Comparison of ENCODE assay signal across 29 cellular contexts in genomic region chr1:167880570-167880969, GRCh38. TPM values are rescaled to one million over a fixed set of nuclear protein-coding genes. Genes with fewer than 3 reads are reported as not detected.
DNase-seq lines count a peak whose midpoint lies in the region; ATAC-seq and TF ChIP-seq lines count a peak whose summit lies in the region.
"Had no signal": no experiment of that assay in that cellular context is flagged by ENCODE, and none has a peak within 500 bp of the region (broad histone marks: within the 10 kb centered on the region; RNA-seq: fewer than 3 reads in every experiment).

No MANE protein-coding gene starts in this region.

- H2AFZ ChIP-seq in smooth muscle cell (ENCODE audit: low read depth), result no peak overlapping the region

- ATAC-seq in Right ventricle myocardium inferior (peak; percentile 39), left cardiac atrium (peak; percentile 84 to 91)
- ATAC-seq: CD8-positive, alpha-beta T cell; left colon; naive thymus-derived CD8-positive, alpha-beta T cell; pancreas; sciatic nerve; stimulated activated naive CD8-positive, alpha-beta T cell treated with anti-CD3 and anti-CD28 coated beads, Interleukin-15, amount 100 ng/mL, for 72 hours; T-helper 17 cell had no signal

- H3K4me1 Mint-ChIP-seq in activated naive CD4-positive, alpha-beta T cell treated with anti-CD3 and anti-CD28 coated beads for 36 hours (ENCODE audit: low read depth), result no peaks in the 10 kb centered on the region
- H3K4me1 Mint-ChIP-seq: naive thymus-derived CD8-positive, alpha-beta T cell; stimulated activated naive CD8-positive, alpha-beta T cell treated with anti-CD3 and anti-CD28 coated beads, Interleukin-15, amount 100 ng/mL, for 72 hours; T-helper 17 cell had no signal

- CTCF ChIA-PET in activated naive CD4-positive, alpha-beta T cell treated with anti-CD3 and anti-CD28 coated beads for 36 hours (lab: Charles Lee), result no interaction called here

- no peak for DNase-seq in Right ventricle myocardium inferior (ENCODE audit: missing footprints)
- DNase-seq in cardiac septum (ENCODE audit: low spot score), result no peak
- DNase-seq in adrenal gland, result peak in 6 of 7 donors; percentile 44 to 66 (median 52)
- no peak for DNase-seq in left cardiac atrium
- DNase-seq in smooth muscle cell (lab: John Stamatoyannopoulos, UW; ENCODE audit: unreplicated experiment), result no peak
- no peak for DNase-seq in mucosa of gallbladder (ENCODE audit: low spot score)
- DNase-seq in activated naive CD4-positive, alpha-beta T cell treated with anti-CD3 and anti-CD28 coated beads for 36 hours, result no peak
- DNase-seq in NCI-H1436 (lab: John Stamatoyannopoulos, UW), result no peak
- DNase-seq: 8988T; activated CD4-positive, alpha-beta T cell treated with anti-CD3 and anti-CD28 coated beads for 4 hours; activated naive CD4-positive, alpha-beta T cell treated with Interleukin-2 at 50 U/mL for 16 hours; activated T-cell treated with anti-CD3 and anti-CD28 coated beads, Interleukin-2, amount 50 U/mL, for 48 hours; anterior cingulate cortex; CD8-positive, alpha-beta T cell; GDM1; glutamatergic neuron; GOT3; left colon; naive thymus-derived CD8-positive, alpha-beta T cell; NCI-H1048; NCI-H187; NCI-H526 treated with DMSO at 0.1 percent for 48 hours; pancreas; stimulated activated CD4-positive, alpha-beta T cell treated with anti-CD3 and anti-CD28 coated beads, Interleukin-15, amount 100 ng/mL, for 24 hours; stimulated activated naive CD8-positive, alpha-beta T cell treated with anti-CD3 and anti-CD28 coated beads, Interleukin-15, amount 100 ng/mL, for 72 hours; T-helper 17 cell; tibial artery had no signal

- H3K9me3 ChIP-seq in adrenal gland (replicated peaks in 1 of 3) (no peaks in the 10 kb centered on the region), smooth muscle cell (replicated peaks; ENCODE audit: low read depth) (no peaks in the 10 kb centered on the region)
- H3K9me3 ChIP-seq: pancreas, tibial artery had no signal

- no peak for TF ChIP-seq CTCF in adrenal gland (IDR thresholded peaks at IDR 0.05)
- no peak for TF ChIP-seq CTCF in smooth muscle cell (IDR thresholded peaks at IDR 0.05; ENCODE audit: borderline replicate concordance, insufficient read depth, poor library complexity, severe bottlenecking)

- H3K36me3 Mint-ChIP-seq in activated naive CD4-positive, alpha-beta T cell treated with anti-CD3 and anti-CD28 coated beads for 36 hours (ENCODE audit: low read depth), result no peaks in the 10 kb centered on the region
- H3K36me3 Mint-ChIP-seq: CD8-positive, alpha-beta T cell had no signal

- H3K4me1 ChIP-seq in adrenal gland (replicated peaks in 1 of 2) (peaks cover 5% of the 10 kb centered on the region in 2 donors), smooth muscle cell (ENCODE audit: low read depth) (no peaks in the 10 kb centered on the region)
- H3K4me1 ChIP-seq: pancreas, tibial artery had no signal

- H3K4me3 ChIP-seq in adrenal gland, result no peak overlapping the region
- H3K4me3 ChIP-seq in smooth muscle cell, result no peak overlapping the region
- H3K4me3 ChIP-seq: pancreas, tibial artery had no signal

- peaks cover 4% of the 10 kb centered on the region for H3F3A ChIP-seq in smooth muscle cell (ENCODE audit: low read depth)

- H3K27me3 ChIP-seq in adrenal gland, result no peaks in the 10 kb centered on the region
- no peaks in the 10 kb centered on the region for H3K27me3 ChIP-seq in smooth muscle cell (ENCODE audit: low read depth)
- H3K27me3 ChIP-seq: pancreas, tibial artery had no signal

- WGBS in adrenal gland, 4 donors, result 27 to 54% (median 37%) methylated on average over 3 of the region's 3 CpGs
- 70% methylated on average over 3 of the region's 3 CpGs for WGBS in smooth muscle cell (ENCODE audit: low lambda C conversion rate)

- H3K4me2 ChIP-seq in smooth muscle cell, result peak overlapping the region; percentile 30

- no peaks in the 10 kb centered on the region for H4K20me1 ChIP-seq in smooth muscle cell (ENCODE audit: low read depth)

- H3K36me3 ChIP-seq in adrenal gland (replicated peaks in 1 of 2) (no peaks in the 10 kb centered on the region), smooth muscle cell (ENCODE audit: low read depth) (no peaks in the 10 kb centered on the region)
- H3K36me3 ChIP-seq: pancreas, tibial artery had no signal

- H3K9ac ChIP-seq in smooth muscle cell (ENCODE audit: low read depth), result no peak overlapping the region

- H3K79me2 ChIP-seq in smooth muscle cell (ENCODE audit: low read depth), result no peaks in the 10 kb centered on the region

- H3K27ac ChIP-seq in adrenal gland (peak overlapping the region in 4 of 5 donors; percentile 7 to 59 (median 36)), smooth muscle cell (ENCODE audit: low read depth) (peak overlapping the region; percentile 39)
- H3K27ac ChIP-seq: pancreas, tibial artery had no signal

- H3K9me3 Mint-ChIP-seq in activated naive CD4-positive, alpha-beta T cell treated with anti-CD3 and anti-CD28 coated beads for 36 hours, result no peaks in the 10 kb centered on the region
- H3K9me3 Mint-ChIP-seq: CD8-positive, alpha-beta T cell; stimulated activated naive CD8-positive, alpha-beta T cell treated with anti-CD3 and anti-CD28 coated beads, Interleukin-15, amount 100 ng/mL, for 72 hours had no signal

- intact Hi-C loops in Right ventricle myocardium inferior (cut with DNase I) (no loop called here), cardiac septum (cut with DNase I) (no loop called here), adrenal gland (cut with DNase I) (no loop called here), left cardiac atrium (cut with DNase I) (no loop called here)
- intact Hi-C loops in activated naive CD4-positive, alpha-beta T cell treated with anti-CD3 and anti-CD28 coated beads for 36 hours (cut with micrococcal nuclease), result loop anchor here (2.0 kb wide), 1 partner anchor 68 kb away; no protein-coding TSS in a partner anchor

- TF ChIP-seq POLR2A in adrenal gland (IDR thresholded peaks at IDR 0.05), result no peak

- H3K27me3 Mint-ChIP-seq in activated naive CD4-positive, alpha-beta T cell treated with anti-CD3 and anti-CD28 coated beads for 36 hours (ENCODE audit: low read depth), result no peaks in the 10 kb centered on the region
- H3K27me3 Mint-ChIP-seq: naive thymus-derived CD8-positive, alpha-beta T cell; stimulated activated naive CD8-positive, alpha-beta T cell treated with anti-CD3 and anti-CD28 coated beads, Interleukin-15, amount 100 ng/mL, for 72 hours had no signal

- H3K27ac Mint-ChIP-seq in activated naive CD4-positive, alpha-beta T cell treated with anti-CD3 and anti-CD28 coated beads for 36 hours, result no peak overlapping the region
- H3K27ac Mint-ChIP-seq: CD8-positive, alpha-beta T cell; naive thymus-derived CD8-positive, alpha-beta T cell; stimulated activated naive CD8-positive, alpha-beta T cell treated with anti-CD3 and anti-CD28 coated beads, Interleukin-15, amount 100 ng/mL, for 72 hours; T-helper 17 cell had no signal

- no peak overlapping the region for H3K4me3 Mint-ChIP-seq in activated naive CD4-positive, alpha-beta T cell treated with anti-CD3 and anti-CD28 coated beads for 36 hours
- H3K4me3 Mint-ChIP-seq: CD8-positive, alpha-beta T cell; naive thymus-derived CD8-positive, alpha-beta T cell; stimulated activated naive CD8-positive, alpha-beta T cell treated with anti-CD3 and anti-CD28 coated beads, Interleukin-15, amount 100 ng/mL, for 72 hours; T-helper 17 cell had no signal

RNA-seq across cellular contexts. Expression of gene ADCY10, which starts 33.4 kb away (rescaled TPM):
- total RNA-seq in Right ventricle myocardium inferior (not detected), cardiac septum (0.97 TPM), adrenal gland (under 1 TPM in 6 of 8 donors, not detected in 2; 0.07 to 0.48 (median 0.18) TPM), left cardiac atrium (under 1 TPM; 0.06 to 0.21 TPM), smooth muscle cell (0.18 TPM in 1 of 2 replicates, not detected in the other), mucosa of gallbladder (0.81 TPM)
- polyA plus RNA-seq in adrenal gland (under 1 TPM; 0.24 to 0.40 (median 0.38) TPM), smooth muscle cell (not detected in 2 replicates)
- under 1 TPM in 1 of 2 experiments, not detected in 1; 0.24 TPM for total RNA-seq in activated naive CD4-positive, alpha-beta T cell treated with anti-CD3 and anti-CD28 coated beads for 36 hours
- total RNA-seq: HT1080 had no signal
- polyA plus RNA-seq: naive thymus-derived CD8-positive, alpha-beta T cell had no signal

RNA-seq across cellular contexts. Expression of gene DCAF6, which starts 55.9 kb away (rescaled TPM):
- total RNA-seq in Right ventricle myocardium inferior, result 231 TPM
- 167 TPM for total RNA-seq in cardiac septum
- total RNA-seq in adrenal gland, result 100 to 1,000 TPM in 4 of 8 donors, 10 to 100 TPM in 4; 57.8 to 160 (median 105) TPM
- 10 to 100 TPM; 46.4 to 88.0 (median 50.9) TPM for polyA plus RNA-seq in adrenal gland
- 100 to 1,000 TPM; 129 TPM for total RNA-seq in left cardiac atrium
- total RNA-seq in smooth muscle cell, result 30.0 and 34.9 TPM in 2 replicates
- 27.4 and 33.6 TPM in 2 replicates for polyA plus RNA-seq in smooth muscle cell
- 63.9 TPM for total RNA-seq in mucosa of gallbladder
- 10 to 100 TPM; 15.4 to 15.9 TPM for total RNA-seq in activated naive CD4-positive, alpha-beta T cell treated with anti-CD3 and anti-CD28 coated beads for 36 hours

RNA-seq across cellular contexts. Expression of gene MPC2, which starts 56.3 kb away (rescaled TPM):
- total RNA-seq in Right ventricle myocardium inferior, result 233 TPM
- total RNA-seq in cardiac septum, result 211 TPM
- total RNA-seq in adrenal gland, result 100 to 1,000 TPM in 5 of 8 donors, 10 to 100 TPM in 3; 68.3 to 157 (median 111) TPM
- 100 to 1,000 TPM in 1 of 3 donors, 10 to 100 TPM in 2; 50.0 to 173 (median 84.4) TPM for polyA plus RNA-seq in adrenal gland
- 100 to 1,000 TPM; 153 to 172 TPM for total RNA-seq in left cardiac atrium
- total RNA-seq in smooth muscle cell, result 47.1 and 58.2 TPM in 2 replicates
- 66.5 and 69.9 TPM in 2 replicates for polyA plus RNA-seq in smooth muscle cell
- total RNA-seq in mucosa of gallbladder, result 212 TPM
- total RNA-seq in activated naive CD4-positive, alpha-beta T cell treated with anti-CD3 and anti-CD28 coated beads for 36 hours, result 10 to 100 TPM; 69.7 to 70.2 TPM

Comparison
In these comparisons a context has a peak if more than half of its experiments do, and no peak if none do; other contexts are left out.
1. DNase-seq: peak in adrenal gland (6 of 7); none in Right ventricle myocardium inferior (single experiment), cardiac septum (single experiment), left cardiac atrium (single experiment), smooth muscle cell (single experiment), mucosa of gallbladder (single experiment), activated naive CD4-positive, alpha-beta T cell treated with anti-CD3 and anti-CD28 coated beads for 36 hours (single experiment) and NCI-H1436 (single experiment).